Comparison of ENCODE assay signal across 2 cellular contexts in the genomic region with DNA sequence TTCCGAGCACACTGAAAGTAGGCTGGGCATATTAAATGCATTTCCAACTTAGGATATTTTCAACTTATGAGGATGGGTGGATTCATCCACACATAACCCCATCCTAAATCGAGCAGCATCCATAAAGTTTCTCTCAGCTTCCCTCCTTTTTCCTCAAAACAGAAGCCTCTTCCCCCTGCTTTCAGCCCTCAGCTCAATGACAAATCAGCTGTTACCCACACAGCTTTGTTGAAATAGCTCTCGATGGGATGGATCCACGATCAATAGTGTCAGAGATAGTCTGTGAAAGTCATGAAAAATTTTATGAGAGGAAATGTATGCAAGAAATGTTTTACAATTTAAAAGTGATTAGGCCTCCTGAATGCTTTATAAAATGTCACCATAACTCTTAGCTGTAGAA.
TF ChIP-seq lines count a peak whose summit lies in the region.

No MANE protein-coding gene starts in this region.

TF ChIP-seq in SK-N-SH treated with all-trans-retinoic acid at 6 μM for 48 hours, 23 proteins besides CTCF, POLR2A, EP300 and RAD21 (continued from another document):
- TF ChIP-seq, protein P1, sequence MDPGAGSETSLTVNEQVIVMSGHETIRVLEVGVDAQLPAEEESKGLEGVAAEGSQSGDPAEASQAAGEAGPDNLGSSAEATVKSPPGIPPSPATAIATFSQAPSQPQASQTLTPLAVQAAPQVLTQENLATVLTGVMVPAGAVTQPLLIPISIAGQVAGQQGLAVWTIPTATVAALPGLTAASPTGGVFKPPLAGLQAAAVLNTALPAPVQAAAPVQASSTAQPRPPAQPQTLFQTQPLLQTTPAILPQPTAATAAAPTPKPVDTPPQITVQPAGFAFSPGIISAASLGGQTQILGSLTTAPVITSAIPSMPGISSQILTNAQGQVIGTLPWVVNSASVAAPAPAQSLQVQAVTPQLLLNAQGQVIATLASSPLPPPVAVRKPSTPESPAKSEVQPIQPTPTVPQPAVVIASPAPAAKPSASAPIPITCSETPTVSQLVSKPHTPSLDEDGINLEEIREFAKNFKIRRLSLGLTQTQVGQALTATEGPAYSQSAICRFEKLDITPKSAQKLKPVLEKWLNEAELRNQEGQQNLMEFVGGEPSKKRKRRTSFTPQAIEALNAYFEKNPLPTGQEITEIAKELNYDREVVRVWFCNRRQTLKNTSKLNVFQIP (CRISPR knock-in tag; IDR thresholded peaks at IDR 0.05; ENCODE audit: borderline replicate concordance, low read depth) = no peak
- no peak for TF ChIP-seq ZC3H10 (CRISPR knock-in tag; IDR thresholded peaks at IDR 0.05)
- TF ChIP-seq ZFP3 (CRISPR knock-in tag; IDR thresholded peaks at IDR 0.05) = no peak
- TF ChIP-seq ZNF565 (CRISPR knock-in tag; conservative IDR thresholded peaks at IDR 0.05; ENCODE audit: low read depth) = no peak
- TF ChIP-seq RARB (CRISPR knock-in tag; IDR thresholded peaks at IDR 0.05) = no peak
- TF ChIP-seq, protein P2, sequence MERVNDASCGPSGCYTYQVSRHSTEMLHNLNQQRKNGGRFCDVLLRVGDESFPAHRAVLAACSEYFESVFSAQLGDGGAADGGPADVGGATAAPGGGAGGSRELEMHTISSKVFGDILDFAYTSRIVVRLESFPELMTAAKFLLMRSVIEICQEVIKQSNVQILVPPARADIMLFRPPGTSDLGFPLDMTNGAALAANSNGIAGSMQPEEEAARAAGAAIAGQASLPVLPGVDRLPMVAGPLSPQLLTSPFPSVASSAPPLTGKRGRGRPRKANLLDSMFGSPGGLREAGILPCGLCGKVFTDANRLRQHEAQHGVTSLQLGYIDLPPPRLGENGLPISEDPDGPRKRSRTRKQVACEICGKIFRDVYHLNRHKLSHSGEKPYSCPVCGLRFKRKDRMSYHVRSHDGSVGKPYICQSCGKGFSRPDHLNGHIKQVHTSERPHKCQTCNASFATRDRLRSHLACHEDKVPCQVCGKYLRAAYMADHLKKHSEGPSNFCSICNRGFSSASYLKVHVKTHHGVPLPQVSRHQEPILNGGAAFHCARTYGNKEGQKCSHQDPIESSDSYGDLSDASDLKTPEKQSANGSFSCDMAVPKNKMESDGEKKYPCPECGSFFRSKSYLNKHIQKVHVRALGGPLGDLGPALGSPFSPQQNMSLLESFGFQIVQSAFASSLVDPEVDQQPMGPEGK (CRISPR knock-in tag; IDR thresholded peaks at IDR 0.05; ENCODE audit: borderline replicate concordance) = no peak
TF ChIP-seq in SK-N-SH treated with all-trans-retinoic acid at 6 μM for 48 hours: peak in this region for 0.

TF ChIP-seq in GM23338, 12 proteins besides CTCF, POLR2A, EP300 and RAD21 (continued from another document):
- TF ChIP-seq, protein P3, sequence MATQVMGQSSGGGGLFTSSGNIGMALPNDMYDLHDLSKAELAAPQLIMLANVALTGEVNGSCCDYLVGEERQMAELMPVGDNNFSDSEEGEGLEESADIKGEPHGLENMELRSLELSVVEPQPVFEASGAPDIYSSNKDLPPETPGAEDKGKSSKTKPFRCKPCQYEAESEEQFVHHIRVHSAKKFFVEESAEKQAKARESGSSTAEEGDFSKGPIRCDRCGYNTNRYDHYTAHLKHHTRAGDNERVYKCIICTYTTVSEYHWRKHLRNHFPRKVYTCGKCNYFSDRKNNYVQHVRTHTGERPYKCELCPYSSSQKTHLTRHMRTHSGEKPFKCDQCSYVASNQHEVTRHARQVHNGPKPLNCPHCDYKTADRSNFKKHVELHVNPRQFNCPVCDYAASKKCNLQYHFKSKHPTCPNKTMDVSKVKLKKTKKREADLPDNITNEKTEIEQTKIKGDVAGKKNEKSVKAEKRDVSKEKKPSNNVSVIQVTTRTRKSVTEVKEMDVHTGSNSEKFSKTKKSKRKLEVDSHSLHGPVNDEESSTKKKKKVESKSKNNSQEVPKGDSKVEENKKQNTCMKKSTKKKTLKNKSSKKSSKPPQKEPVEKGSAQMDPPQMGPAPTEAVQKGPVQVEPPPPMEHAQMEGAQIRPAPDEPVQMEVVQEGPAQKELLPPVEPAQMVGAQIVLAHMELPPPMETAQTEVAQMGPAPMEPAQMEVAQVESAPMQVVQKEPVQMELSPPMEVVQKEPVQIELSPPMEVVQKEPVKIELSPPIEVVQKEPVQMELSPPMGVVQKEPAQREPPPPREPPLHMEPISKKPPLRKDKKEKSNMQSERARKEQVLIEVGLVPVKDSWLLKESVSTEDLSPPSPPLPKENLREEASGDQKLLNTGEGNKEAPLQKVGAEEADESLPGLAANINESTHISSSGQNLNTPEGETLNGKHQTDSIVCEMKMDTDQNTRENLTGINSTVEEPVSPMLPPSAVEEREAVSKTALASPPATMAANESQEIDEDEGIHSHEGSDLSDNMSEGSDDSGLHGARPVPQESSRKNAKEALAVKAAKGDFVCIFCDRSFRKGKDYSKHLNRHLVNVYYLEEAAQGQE (IDR thresholded peaks at IDR 0.05; ENCODE audit: unreplicated experiment) = no peak
